2 cellular contexts compared by ENCODE assay signal in the genomic region with DNA sequence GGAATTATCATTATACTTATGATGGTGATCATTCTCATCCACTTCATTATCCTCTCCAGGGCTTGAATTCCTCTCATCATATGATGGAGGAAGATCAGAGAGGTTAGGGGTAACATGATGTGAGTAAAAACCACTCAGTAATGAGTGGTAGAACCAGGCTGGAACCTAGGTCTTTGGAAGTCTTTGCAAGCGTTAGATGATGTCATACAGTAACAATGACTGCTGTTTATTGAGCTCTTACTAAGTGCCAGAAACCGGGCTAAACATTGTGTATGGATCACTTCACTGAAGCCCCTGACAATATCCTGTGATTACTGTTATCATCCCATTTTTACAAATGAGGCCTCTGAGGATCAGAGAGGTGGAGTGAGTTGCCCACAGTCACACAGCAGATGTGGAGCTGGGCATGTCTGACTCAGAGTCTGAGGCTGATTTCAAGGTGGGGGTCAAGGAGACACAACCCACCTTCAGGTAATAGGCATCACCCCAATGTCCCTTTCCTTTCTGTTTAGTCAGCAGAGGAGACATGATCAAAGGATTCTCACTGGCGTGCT.
A peak's percentile ranks its signal among the peaks of the same experiment; 100 is the strongest.
TF ChIP-seq lines count a peak whose summit lies in the region.

No MANE protein-coding gene starts in this region.

TF ChIP-seq in HEK293, 187 proteins besides CTCF, POLR2A, EP300 and RAD21 (continued from another document):
- TF ChIP-seq, protein P1, sequence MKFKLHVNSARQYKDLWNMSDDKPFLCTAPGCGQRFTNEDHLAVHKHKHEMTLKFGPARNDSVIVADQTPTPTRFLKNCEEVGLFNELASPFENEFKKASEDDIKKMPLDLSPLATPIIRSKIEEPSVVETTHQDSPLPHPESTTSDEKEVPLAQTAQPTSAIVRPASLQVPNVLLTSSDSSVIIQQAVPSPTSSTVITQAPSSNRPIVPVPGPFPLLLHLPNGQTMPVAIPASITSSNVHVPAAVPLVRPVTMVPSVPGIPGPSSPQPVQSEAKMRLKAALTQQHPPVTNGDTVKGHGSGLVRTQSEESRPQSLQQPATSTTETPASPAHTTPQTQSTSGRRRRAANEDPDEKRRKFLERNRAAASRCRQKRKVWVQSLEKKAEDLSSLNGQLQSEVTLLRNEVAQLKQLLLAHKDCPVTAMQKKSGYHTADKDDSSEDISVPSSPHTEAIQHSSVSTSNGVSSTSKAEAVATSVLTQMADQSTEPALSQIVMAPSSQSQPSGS (tag by site-specific recombination; IDR thresholded peaks at IDR 0.05; ENCODE audit: low read depth) = 0 out of 2 replicates have a peak, but pooled peaks have one; percentile 55
- no peak for TF ChIP-seq PRDM1 (tag by site-specific recombination; IDR thresholded peaks at IDR 0.05)
TF ChIP-seq in HEK293: peak in this region for 2.

TF ChIP-seq in K562, 482 proteins besides CTCF, POLR2A, EP300 and RAD21 (continued from another document):
- TF ChIP-seq ZFP36 (IDR thresholded peaks at IDR 0.05; ENCODE audit: low read depth, low read length, partially characterized antibody) (peak; percentile 90), RBM25 (IDR thresholded peaks at IDR 0.05; ENCODE audit: low read depth, low read length, severe bottlenecking) (peak; percentile 92), ZNF23 (CRISPR knock-in tag; IDR thresholded peaks at IDR 0.05) (no peak), MEF2D (tag; conservative IDR thresholded peaks at IDR 0.05; ENCODE audit: low read depth) (no peak), KDM2B (CRISPR knock-in tag; IDR thresholded peaks at IDR 0.05) (no peak), KDM1A (IDR thresholded peaks at IDR 0.05) (0 out of 4 replicates have a peak, but pooled peaks of 1 of the 2 experiments have one; percentile 33), PHF21A (IDR thresholded peaks at IDR 0.05; ENCODE audit: borderline replicate concordance, low read depth) (no peak), HCFC1 (IDR thresholded peaks at IDR 0.05; ENCODE audit: low read depth, low read length) (no peak), BCOR (IDR thresholded peaks at IDR 0.05) (peak; percentile 82)
